8 cellular contexts compared by ENCODE assay signal in genomic region chr19:850221-850978, GRCh38. TPM values are rescaled to one million over a fixed set of nuclear protein-coding genes. Genes with fewer than 3 reads are reported as not detected.
DNase-seq lines count a peak whose midpoint lies in the region; ATAC-seq and TF ChIP-seq lines count a peak whose summit lies in the region.

No MANE protein-coding gene starts in this region.

- H3K4me1 ChIP-seq in adrenal gland (replicated peaks in 1 of 2), result peaks cover 0 to 10% of the 10 kb centered on the region in 2 donors

- no peak for TF ChIP-seq CTCF in AG09319 (IDR thresholded peaks at IDR 0.05; ENCODE audit: low read depth, low read length)
- TF ChIP-seq CTCF in adrenal gland (IDR thresholded peaks at IDR 0.05), result no peak

- in situ Hi-C loops in KBM-7 (cut with MboI; ENCODE audit: low pct_unique_long_range_greater_than_20kb, low sequenced_read_pairs), result no loop called here

- peaks cover 14% of the 10 kb centered on the region for H3K27me3 ChIP-seq in adrenal gland

- no peak for ATAC-seq in GM21576 (IDR thresholded peaks at IDR 0.05; ENCODE audit: unreplicated experiment)
- no peak for ATAC-seq in GM18909 (IDR thresholded peaks at IDR 0.05; ENCODE audit: poor library complexity, unreplicated experiment)

- TF ChIP-seq POLR2A in adrenal gland (IDR thresholded peaks at IDR 0.05), result peak in 1 of 2 donors; percentile 35

- intact Hi-C loops in adrenal gland (cut with DNase I), result loop anchor here in 1 of 2 donors (10.0 kb wide), 1 partner anchor 76 kb away; no protein-coding TSS in a partner anchor

- peak overlapping the region in 1 of 4 donors; percentile 21 for H3K4me3 ChIP-seq in adrenal gland

- H3K9me3 ChIP-seq in adrenal gland (replicated peaks in 1 of 3), result no peaks in the 10 kb centered on the region

- H3K27ac ChIP-seq in adrenal gland (peak overlapping the region; percentile 21 to 92 (median 65)), substantia nigra (ENCODE audit: low read depth, low read length, poor library complexity, severe bottlenecking) (no peak overlapping the region)

- 13 to 52% (median 26%) methylated on average over 8 to 28 of the region's 28 CpGs for WGBS in adrenal gland, 4 donors

- no peaks in the 10 kb centered on the region for H3K36me3 ChIP-seq in adrenal gland (replicated peaks in 1 of 2)

- DNase-seq in AG09319 (ENCODE audit: extremely low read depth, low read depth) (peak; percentile 88), KBM-7 (peak; percentile 71), adrenal gland (peak; percentile 88 to 98 (median 96)), iPS-NIHi11 (ENCODE audit: low spot score) (peak; percentile 70), substantia nigra (lab: John Stamatoyannopoulos, UW) (peak in 28 of 49 donors; percentile 6 to 65 (median 42))
- DNase-seq in activated naive CD4-positive, alpha-beta T cell treated with anti-CD3 and anti-CD28 coated beads, Interleukin-2, amount 50 U/mL, for 16 hours, result no peak

RNA-seq across cellular contexts. Expression of gene ELANE, which starts 1.7 kb away (rescaled TPM):
- 1 to 10 TPM in 2 of 8 donors, under 1 TPM in 2, not detected in 4; 0.48 to 2.2 (median 1.1) TPM for total RNA-seq in adrenal gland
- 1 to 10 TPM in 2 of 3 donors, not detected in 1; 3.3 to 3.4 TPM for polyA plus RNA-seq in adrenal gland

RNA-seq across cellular contexts. Expression of gene CFD, which starts 9.1 kb away (rescaled TPM):
- 100 to 1,000 TPM in 3 of 8 donors, 10 to 100 TPM in 5; 15.8 to 176 (median 69.2) TPM for total RNA-seq in adrenal gland
- 100 to 1,000 TPM in 1 of 3 donors, 10 to 100 TPM in 1, under 1 TPM in 1; 0.92 to 466 (median 47.8) TPM for polyA plus RNA-seq in adrenal gland

RNA-seq across cellular contexts. Expression of gene PRTN3, which starts 9.6 kb away (rescaled TPM):
- total RNA-seq in adrenal gland, result under 1 TPM in 1 of 8 donors, not detected in 7; 0.32 TPM
- under 1 TPM in 2 of 3 donors, not detected in 1; 0.20 to 0.40 TPM for polyA plus RNA-seq in adrenal gland

RNA-seq across cellular contexts. Expression of gene AZU1, which starts 22.8 kb away (rescaled TPM):
- under 1 TPM in 4 of 8 donors, not detected in 4; 0.23 to 0.87 (median 0.40) TPM for total RNA-seq in adrenal gland
- polyA plus RNA-seq in adrenal gland, result 1 to 10 TPM in 1 of 3 donors, under 1 TPM in 1, not detected in 1; 0.30 to 1.1 TPM

RNA-seq across cellular contexts. Expression of gene PLPPR3, which starts 28.6 kb away (rescaled TPM):
- total RNA-seq in adrenal gland, result under 1 TPM in 2 of 8 donors, not detected in 6; 0.14 to 0.32 TPM
- polyA plus RNA-seq in adrenal gland, result under 1 TPM in 2 of 3 donors, not detected in 1; 0.08 to 0.10 TPM
